8 cellular contexts compared by ENCODE assay signal in genomic region chr11:72741429-72741833, GRCh38. TPM values are rescaled to one million over a fixed set of nuclear protein-coding genes. Genes with fewer than 3 reads are reported as not detected.
DNase-seq lines count a peak whose midpoint lies in the region; ATAC-seq and TF ChIP-seq lines count a peak whose summit lies in the region.

No MANE protein-coding gene starts in this region.

- POLR2A ChIA-PET in RWPE1 (lab: Yijun Ruan, JAX; ENCODE audit: low non-redundant PET), result no interaction called here

- TF ChIP-seq CTCF in GM13976 (IDR thresholded peaks at IDR 0.05; ENCODE audit: borderline replicate concordance, control extremely low read depth, extremely low read depth, insufficient read depth, missing control alignments), result no peak
- TF ChIP-seq CTCF in RWPE1 (conservative IDR thresholded peaks at IDR 0.05; ENCODE audit: low read depth), result no peak
- TF ChIP-seq CTCF in cardiac muscle cell (IDR thresholded peaks at IDR 0.05; ENCODE audit: low read depth, low read length), result no peak

- H3K9ac ChIP-seq in rectal smooth muscle tissue (ENCODE audit: low read length), result no peak overlapping the region

- H3K27me3 ChIP-seq in cardiac muscle cell (no peaks in the 10 kb centered on the region), rectal smooth muscle tissue (ENCODE audit: control insufficient read depth, insufficient read depth, low read length) (no peaks in the 10 kb centered on the region)

- in situ Hi-C loops in GM13976 (cut with MboI; ENCODE audit: low sequenced_read_pairs, unreplicated experiment), result no loop called here

- peak overlapping the region; percentile 67 for H3K27ac ChIP-seq in RWPE1
- peak overlapping the region; percentile 88 for H3K27ac ChIP-seq in cardiac muscle cell
- H3K27ac ChIP-seq in rectal smooth muscle tissue (ENCODE audit: low read depth, low read length), result no peak overlapping the region

- no peak for ATAC-seq in HG03432 (IDR thresholded peaks at IDR 0.05; ENCODE audit: unreplicated experiment)

- no peaks in the 10 kb centered on the region for H3K36me3 ChIP-seq in cardiac muscle cell
- H3K36me3 ChIP-seq in rectal smooth muscle tissue (ENCODE audit: control insufficient read depth, insufficient read depth, low read length), result no peaks in the 10 kb centered on the region

- H3K4me3 ChIP-seq in cardiac muscle cell (no peak overlapping the region), rectal smooth muscle tissue (ENCODE audit: low read length) (peak overlapping the region; percentile 19)

- DNase-seq in GM13976 (ENCODE audit: low spot score), result peak; percentile 60
- DNase-seq in RWPE1 (ENCODE audit: low spot score), result peak; percentile 60
- no peak for DNase-seq in cardiac muscle cell (ENCODE audit: low read depth in 1 of 2, low spot score in 1 of 2)
- DNase-seq in DMS114 treated with DMSO at 0.1 percent for 48 hours (lab: John Stamatoyannopoulos, UW; ENCODE audit: unreplicated experiment), result no peak
- no peak for DNase-seq in NCI-H2227 (lab: John Stamatoyannopoulos, UW; ENCODE audit: unreplicated experiment)
- no peak for DNase-seq in NCI-H2196 (lab: John Stamatoyannopoulos, UW; ENCODE audit: unreplicated experiment)

- H3K4me1 ChIP-seq in cardiac muscle cell (ENCODE audit: low read depth) (peaks cover 72% of the 10 kb centered on the region), rectal smooth muscle tissue (ENCODE audit: control insufficient read depth, insufficient read depth, low read length) (peaks cover 3% of the 10 kb centered on the region)

- CTCF ChIA-PET in RWPE1 (lab: Yijun Ruan, JAX), result interaction anchor here (0.6 kb wide), 1 partner anchor 453 kb away, joined by 3 read pairs; no protein-coding TSS in a partner anchor

- no peaks in the 10 kb centered on the region for H3K9me3 ChIP-seq in cardiac muscle cell (ENCODE audit: low read depth)

RNA-seq across cellular contexts. Expression of gene ARAP1, which starts 10.8 kb away (rescaled TPM):
- total RNA-seq in cardiac muscle cell, result 134 and 200 TPM in 2 replicates
- polyA plus RNA-seq in cardiac muscle cell, result 41.5 and 54.6 TPM in 2 replicates

RNA-seq across cellular contexts. Expression of gene STARD10, which starts 52.4 kb away (rescaled TPM):
- total RNA-seq in cardiac muscle cell, result 66.2 and 101 TPM in 2 replicates
- 91.4 and 139 TPM in 2 replicates for polyA plus RNA-seq in cardiac muscle cell

Comparison
In these comparisons a context has a peak if more than half of its experiments do, and no peak if none do; other contexts are left out.
1. DNase-seq: peak in GM13976 (single experiment) and RWPE1 (single experiment); none in cardiac muscle cell (0 of 2), DMS114 treated with DMSO at 0.1 percent for 48 hours (single experiment), NCI-H2227 (single experiment) and NCI-H2196 (single experiment).